ENCODE assay signal across 1 cellular context in genomic region chr1:63405987-63406386, GRCh38.
A peak's percentile ranks its signal among the peaks of the same experiment; 100 is the strongest.
TF ChIP-seq lines count a peak whose summit lies in the region.

No MANE protein-coding gene starts in this region.

TF ChIP-seq in K562, 482 proteins besides CTCF, POLR2A, EP300 and RAD21 (continued from another document):
- TF ChIP-seq CEBPG (CRISPR knock-in tag; IDR thresholded peaks at IDR 0.05) (no peak), CEBPG (tag; conservative IDR thresholded peaks at IDR 0.05 in 1 of 2, IDR thresholded peaks at IDR 0.05 in 1 of 2) (no peak), MCM3 (IDR thresholded peaks at IDR 0.05) (no peak), E4F1 (CRISPR knock-in tag; IDR thresholded peaks at IDR 0.05; ENCODE audit: borderline replicate concordance) (no peak), SMARCA4 (IDR thresholded peaks at IDR 0.05) (no peak), ZNF408 (CRISPR knock-in tag; IDR thresholded peaks at IDR 0.05; ENCODE audit: low read depth) (no peak), C11orf30 (IDR thresholded peaks at IDR 0.05; ENCODE audit: low read depth) (peak; percentile 56; the same call in 1 of the 2 replicates), TRIM28 (IDR thresholded peaks at IDR 0.05) (no peak), MYBL2 (IDR thresholded peaks at IDR 0.05; ENCODE audit: low read depth) (no peak), MYBL2 (CRISPR knock-in tag; IDR thresholded peaks at IDR 0.05; ENCODE audit: borderline replicate concordance) (no peak)
